Comparison of ENCODE assay signal across 8 cellular contexts in genomic region chr22:31081963-31082605, GRCh38. TPM values are rescaled to one million over a fixed set of nuclear protein-coding genes. Genes with fewer than 3 reads are reported as not detected.
A peak's percentile ranks its signal among the peaks of the same experiment; 100 is the strongest.
DNase-seq lines count a peak whose midpoint lies in the region; ATAC-seq and TF ChIP-seq lines count a peak whose summit lies in the region.

No MANE protein-coding gene starts in this region.

- TF ChIP-seq EP300 in suprapubic skin (IDR thresholded peaks at IDR 0.05) = no peak

- no peaks in the 10 kb centered on the region for H3K27me3 ChIP-seq in suprapubic skin

- H3K27me3 Mint-ChIP-seq in activated CD8-positive, alpha-beta memory T cell treated with anti-CD3 and anti-CD28 coated beads, Interleukin-2, amount 10 ng/mL, durations not matched to agents 7 days and 5 days = no peaks in the 10 kb centered on the region
- no peaks in the 10 kb centered on the region for H3K27me3 Mint-ChIP-seq in activated CD8-positive, alpha-beta T cell treated with anti-CD3 and anti-CD28 coated beads, Interleukin-2, amount 10 ng/mL, durations not matched to agents 7 days and 5 days (ENCODE audit: low read depth)

- H3K4me1 ChIP-seq in suprapubic skin = peaks cover 67% of the 10 kb centered on the region

- CTCF ChIA-PET in activated CD8-positive, alpha-beta memory T cell treated with anti-CD3 and anti-CD28 coated beads, Interleukin-2, amount 10 ng/mL, durations not matched to agents 7 days and 5 days (lab: Charles Lee) = interaction anchor here (0.9 to 3.8 kb wide), 14 partner anchors 9 to 448 kb away, joined by 3 to 22 read pairs (median 4); partner anchors contain the start of genes PIK3IP1, SELENOM and SLC35E4
- CTCF ChIA-PET in activated CD8-positive, alpha-beta T cell treated with anti-CD3 and anti-CD28 coated beads, Interleukin-2, amount 10 ng/mL, durations not matched to agents 7 days and 5 days (lab: Charles Lee) = interaction anchor here (0.7 to 5.5 kb wide), 13 partner anchors 11 to 447 kb away, joined by 3 to 37 read pairs (median 5); partner anchors contain the start of genes LIMK2, MORC2 and TUG1

- peaks cover 36% of the 10 kb centered on the region for H3K4me1 Mint-ChIP-seq in activated CD8-positive, alpha-beta memory T cell treated with anti-CD3 and anti-CD28 coated beads, Interleukin-2, amount 10 ng/mL, durations not matched to agents 7 days and 5 days
- H3K4me1 Mint-ChIP-seq in activated CD8-positive, alpha-beta T cell treated with anti-CD3 and anti-CD28 coated beads, Interleukin-2, amount 10 ng/mL, durations not matched to agents 7 days and 5 days (ENCODE audit: low read depth) = peaks cover 37% of the 10 kb centered on the region

- peak overlapping the region; percentile 86 for H3K4me3 Mint-ChIP-seq in activated CD8-positive, alpha-beta memory T cell treated with anti-CD3 and anti-CD28 coated beads, Interleukin-2, amount 10 ng/mL, durations not matched to agents 7 days and 5 days
- H3K4me3 Mint-ChIP-seq in activated CD8-positive, alpha-beta T cell treated with anti-CD3 and anti-CD28 coated beads, Interleukin-2, amount 10 ng/mL, durations not matched to agents 7 days and 5 days = peak overlapping the region; percentile 88

- peak overlapping the region; percentile 86 for H3K27ac ChIP-seq in suprapubic skin

- peak overlapping the region; percentile 76 for H3K4me3 ChIP-seq in suprapubic skin

- no peaks in the 10 kb centered on the region for H3K9me3 Mint-ChIP-seq in activated CD8-positive, alpha-beta memory T cell treated with anti-CD3 and anti-CD28 coated beads, Interleukin-2, amount 10 ng/mL, durations not matched to agents 7 days and 5 days (ENCODE audit: low read depth)
- H3K9me3 Mint-ChIP-seq in activated CD8-positive, alpha-beta T cell treated with anti-CD3 and anti-CD28 coated beads, Interleukin-2, amount 10 ng/mL, durations not matched to agents 7 days and 5 days (ENCODE audit: insufficient read depth) = no peaks in the 10 kb centered on the region

- no peak for ATAC-seq in activated CD8-positive, alpha-beta memory T cell treated with anti-CD3 and anti-CD28 coated beads, Interleukin-2, amount 10 ng/mL, durations not matched to agents 7 days and 5 days
- ATAC-seq in activated CD8-positive, alpha-beta T cell treated with anti-CD3 and anti-CD28 coated beads, Interleukin-2, amount 10 ng/mL, durations not matched to agents 7 days and 5 days = no peak
- ATAC-seq in GM21723 (IDR thresholded peaks at IDR 0.05; ENCODE audit: unreplicated experiment) = no peak
- no peak for ATAC-seq in HG03095 (IDR thresholded peaks at IDR 0.05; ENCODE audit: unreplicated experiment)

- no peaks in the 10 kb centered on the region for H3K36me3 ChIP-seq in suprapubic skin

- no peaks in the 10 kb centered on the region for H3K9me3 ChIP-seq in suprapubic skin

- H3K36me3 Mint-ChIP-seq in activated CD8-positive, alpha-beta memory T cell treated with anti-CD3 and anti-CD28 coated beads, Interleukin-2, amount 10 ng/mL, durations not matched to agents 7 days and 5 days = no peaks in the 10 kb centered on the region
- peaks cover 7% of the 10 kb centered on the region for H3K36me3 Mint-ChIP-seq in activated CD8-positive, alpha-beta T cell treated with anti-CD3 and anti-CD28 coated beads, Interleukin-2, amount 10 ng/mL, durations not matched to agents 7 days and 5 days (ENCODE audit: low read depth)

- no peak overlapping the region for H3K27ac Mint-ChIP-seq in activated CD8-positive, alpha-beta memory T cell treated with anti-CD3 and anti-CD28 coated beads, Interleukin-2, amount 10 ng/mL, durations not matched to agents 7 days and 5 days
- H3K27ac Mint-ChIP-seq in activated CD8-positive, alpha-beta T cell treated with anti-CD3 and anti-CD28 coated beads, Interleukin-2, amount 10 ng/mL, durations not matched to agents 7 days and 5 days = peak overlapping the region; percentile 86

- no peak for TF ChIP-seq CTCF in suprapubic skin (IDR thresholded peaks at IDR 0.05)

- POLR2A ChIA-PET in activated CD8-positive, alpha-beta T cell treated with anti-CD3 and anti-CD28 coated beads, Interleukin-2, amount 10 ng/mL, durations not matched to agents 7 days and 5 days (lab: Charles Lee) = interaction anchor here (1.4 to 2.3 kb wide), 3 partner anchors 11 to 142 kb away, joined by 3 to 13 read pairs (median 5); partner anchors contain the start of genes MORC2 and TUG1

- WGBS in suprapubic skin = 17% methylated on average over 6 of the region's 6 CpGs

- no peak for DNase-seq in activated CD8-positive, alpha-beta memory T cell treated with anti-CD3 and anti-CD28 coated beads, Interleukin-2, amount 10 ng/mL, durations not matched to agents 7 days and 5 days
- DNase-seq in activated CD8-positive, alpha-beta memory T cell treated with anti-CD3 and anti-CD28 coated beads, Interleukin-2, amount 50 U/mL, for 48 hours = no peak
- DNase-seq in activated CD8-positive, alpha-beta T cell treated with anti-CD3 and anti-CD28 coated beads, Interleukin-2, amount 10 ng/mL, durations not matched to agents 7 days and 5 days = no peak
- DNase-seq in iris pigment epithelial cell (ENCODE audit: low read depth) (peak; percentile 67), suprapubic skin (ENCODE audit: low spot score in 2 of 2) (peak in 1 of 2 donors; percentile 77), NCI-H510A treated with DMSO at 0.1 percent for 48 hours (lab: John Stamatoyannopoulos, UW) (no peak)

- TF ChIP-seq POLR2A in suprapubic skin (IDR thresholded peaks at IDR 0.05) = no peak

RNA-seq across cellular contexts. Expression of gene SMTN, which starts 1.0 kb away (rescaled TPM):
- 10 to 100 TPM; 35.6 to 51.2 TPM for total RNA-seq in activated CD8-positive, alpha-beta memory T cell treated with anti-CD3 and anti-CD28 coated beads, Interleukin-2, amount 10 ng/mL, durations not matched to agents 7 days and 5 days
- 10 to 100 TPM; 51.0 to 61.7 TPM for total RNA-seq in activated CD8-positive, alpha-beta T cell treated with anti-CD3 and anti-CD28 coated beads, Interleukin-2, amount 10 ng/mL, durations not matched to agents 7 days and 5 days
- 10 to 100 TPM; 42.3 to 54.6 (median 50.5) TPM for total RNA-seq in suprapubic skin

RNA-seq across cellular contexts. Expression of gene SELENOM, which starts 25.3 kb away (rescaled TPM):
- total RNA-seq in activated CD8-positive, alpha-beta memory T cell treated with anti-CD3 and anti-CD28 coated beads, Interleukin-2, amount 10 ng/mL, durations not matched to agents 7 days and 5 days = 1 to 10 TPM in 1 of 2 experiments, under 1 TPM in 1; 0.49 to 1.5 TPM
- under 1 TPM; 0.76 to 0.87 TPM for total RNA-seq in activated CD8-positive, alpha-beta T cell treated with anti-CD3 and anti-CD28 coated beads, Interleukin-2, amount 10 ng/mL, durations not matched to agents 7 days and 5 days
- total RNA-seq in suprapubic skin = 10 to 100 TPM; 37.4 to 72.1 (median 56.0) TPM

RNA-seq across cellular contexts. Expression of gene INPP5J, which starts 40.7 kb away (rescaled TPM):
- under 1 TPM in 1 of 2 experiments, not detected in 1; 0.14 TPM for total RNA-seq in activated CD8-positive, alpha-beta memory T cell treated with anti-CD3 and anti-CD28 coated beads, Interleukin-2, amount 10 ng/mL, durations not matched to agents 7 days and 5 days
- total RNA-seq in activated CD8-positive, alpha-beta T cell treated with anti-CD3 and anti-CD28 coated beads, Interleukin-2, amount 10 ng/mL, durations not matched to agents 7 days and 5 days = not detected
- total RNA-seq in suprapubic skin = 1 to 10 TPM in 3 of 4 donors, under 1 TPM in 1; 0.26 to 3.2 (median 2.5) TPM

RNA-seq across cellular contexts. Expression of gene PLA2G3, which starts 58.2 kb away (rescaled TPM):
- total RNA-seq in activated CD8-positive, alpha-beta memory T cell treated with anti-CD3 and anti-CD28 coated beads, Interleukin-2, amount 10 ng/mL, durations not matched to agents 7 days and 5 days = not detected
- not detected for total RNA-seq in activated CD8-positive, alpha-beta T cell treated with anti-CD3 and anti-CD28 coated beads, Interleukin-2, amount 10 ng/mL, durations not matched to agents 7 days and 5 days
- 1 to 10 TPM; 3.1 to 9.5 (median 7.6) TPM for total RNA-seq in suprapubic skin

Comparison
In these comparisons a context has a peak if more than half of its experiments do, and no peak if none do; other contexts are left out.
1. RNA of gene SELENOM, which starts 25.3 kb away (total RNA-seq): 37.4 to 72.1 TPM in suprapubic skin; 0.49 to 1.5 TPM in activated CD8-positive, alpha-beta memory T cell treated with anti-CD3 and anti-CD28 coated beads, Interleukin-2, amount 10 ng/mL, durations not matched to agents 7 days and 5 days and 0.76 to 0.87 TPM in activated CD8-positive, alpha-beta T cell treated with anti-CD3 and anti-CD28 coated beads, Interleukin-2, amount 10 ng/mL, durations not matched to agents 7 days and 5 days; every median in the first group is over 10 times any median in the second.